ENCODE assay signal across 15 cellular contexts in genomic region chr1:221823566-221823965, GRCh38.
DNase-seq lines count a peak whose midpoint lies in the region; ATAC-seq and TF ChIP-seq lines count a peak whose summit lies in the region.
"Had no signal": no experiment of that assay in that cellular context is flagged by ENCODE, and none has a peak within 500 bp of the region (broad histone marks: within the 10 kb centered on the region; RNA-seq: fewer than 3 reads in every experiment).

No MANE protein-coding gene starts in this region.

- no peak overlapping the region for H3K4me3 Mint-ChIP-seq in stimulated activated naive CD8-positive, alpha-beta T cell treated with anti-CD3 and anti-CD28 coated beads, Interleukin-15, amount 100 ng/mL, for 72 hours
- H3K4me3 Mint-ChIP-seq in HFFc6: no peak overlapping the region
- H3K4me3 Mint-ChIP-seq: CD8-positive, alpha-beta memory T cell; neural progenitor cell had no signal

- no peaks in the 10 kb centered on the region for H3K36me3 ChIP-seq in MG63
- H3K36me3 ChIP-seq: gastroesophageal sphincter, neural progenitor cell, thoracic aorta had no signal

- peaks cover 62% of the 10 kb centered on the region for H3K4me1 Mint-ChIP-seq in stimulated activated naive CD8-positive, alpha-beta T cell treated with anti-CD3 and anti-CD28 coated beads, Interleukin-15, amount 100 ng/mL, for 72 hours
- peaks cover 61% of the 10 kb centered on the region for H3K4me1 Mint-ChIP-seq in HFFc6 (ENCODE audit: low read depth)
- H3K4me1 Mint-ChIP-seq: neural progenitor cell had no signal

- DNase-seq in stimulated activated naive CD8-positive, alpha-beta T cell treated with anti-CD3 and anti-CD28 coated beads, Interleukin-15, amount 100 ng/mL, for 72 hours: no peak
- no peak for DNase-seq in stimulated activated naive CD8-positive, alpha-beta T cell treated with anti-CD3 and anti-CD28 coated beads, Interleukin-15, Interleukin-2, amounts not matched to agents 100 U/mL and 50 U/mL, for 24 hours
- DNase-seq in HFFc6 (no peak), HT1080 (ENCODE audit: low read depth) (peak; percentile 43), T-helper 9 cell (no peak), MG63 (no peak), HPDE6-E6E7 (ENCODE audit: extremely low spot score) (no peak)
- DNase-seq: activated T-cell treated with anti-CD3 and anti-CD28 coated beads, Interleukin-2, amount 50 U/mL, for 48 hours; amniotic stem cell; CD8-positive, alpha-beta memory T cell; mesenchymal stem cell had no signal

- H3K36me3 Mint-ChIP-seq in HFFc6 (ENCODE audit: low read depth): no peaks in the 10 kb centered on the region; the same call in 1 of the 2 replicates
- H3K36me3 Mint-ChIP-seq: neural progenitor cell had no signal

- peak; percentile 11 for ATAC-seq in stimulated activated naive CD8-positive, alpha-beta T cell treated with anti-CD3 and anti-CD28 coated beads, Interleukin-15, amount 100 ng/mL, for 72 hours
- ATAC-seq in stimulated activated naive CD8-positive, alpha-beta T cell treated with anti-CD3 and anti-CD28 coated beads, Interleukin-15, Interleukin-2, amounts not matched to agents 100 U/mL and 50 U/mL, for 24 hours: no peak
- no peak for ATAC-seq in HG02571 (IDR thresholded peaks at IDR 0.05; ENCODE audit: unreplicated experiment)
- ATAC-seq: gastroesophageal sphincter had no signal

- H3K27me3 Mint-ChIP-seq in stimulated activated naive CD8-positive, alpha-beta T cell treated with anti-CD3 and anti-CD28 coated beads, Interleukin-15, amount 100 ng/mL, for 72 hours: peaks cover 12% of the 10 kb centered on the region
- H3K27me3 Mint-ChIP-seq in HFFc6 (ENCODE audit: insufficient read depth): peaks cover 4% of the 10 kb centered on the region; the same call in 1 of the 2 replicates
- H3K27me3 Mint-ChIP-seq: CD8-positive, alpha-beta memory T cell had no signal

- H3K27me3 ChIP-seq in MG63: no peaks in the 10 kb centered on the region
- H3K27me3 ChIP-seq: gastroesophageal sphincter, neural progenitor cell had no signal

- no peak for TF ChIP-seq CTCF in HFFc6 (IDR thresholded peaks at IDR 0.05)

- peak overlapping the region in 1 of 2 donors; percentile 9 for H3K27ac Mint-ChIP-seq in stimulated activated naive CD8-positive, alpha-beta T cell treated with anti-CD3 and anti-CD28 coated beads, Interleukin-15, amount 100 ng/mL, for 72 hours
- H3K27ac Mint-ChIP-seq in HFFc6: peak overlapping the region; percentile 63
- H3K27ac Mint-ChIP-seq: neural progenitor cell had no signal

- H3K4me3 ChIP-seq in MG63: no peak overlapping the region
- H3K4me3 ChIP-seq: gastroesophageal sphincter, neural progenitor cell, thoracic aorta had no signal

- H3K9me3 ChIP-seq in MG63: 0 out of 2 replicates have a peak, but pooled peaks cover 2% of the 10 kb centered on the region
- H3K9me3 ChIP-seq: gastroesophageal sphincter, thoracic aorta had no signal

- H3K9me3 Mint-ChIP-seq in stimulated activated naive CD8-positive, alpha-beta T cell treated with anti-CD3 and anti-CD28 coated beads, Interleukin-15, amount 100 ng/mL, for 72 hours: peaks cover 3 to 12% of the 10 kb centered on the region in 2 donors
- no peaks in the 10 kb centered on the region for H3K9me3 Mint-ChIP-seq in HFFc6
- H3K9me3 Mint-ChIP-seq: CD8-positive, alpha-beta memory T cell; neural progenitor cell had no signal
